ENCODE assay signal across 25 cellular contexts in the genomic region with DNA sequence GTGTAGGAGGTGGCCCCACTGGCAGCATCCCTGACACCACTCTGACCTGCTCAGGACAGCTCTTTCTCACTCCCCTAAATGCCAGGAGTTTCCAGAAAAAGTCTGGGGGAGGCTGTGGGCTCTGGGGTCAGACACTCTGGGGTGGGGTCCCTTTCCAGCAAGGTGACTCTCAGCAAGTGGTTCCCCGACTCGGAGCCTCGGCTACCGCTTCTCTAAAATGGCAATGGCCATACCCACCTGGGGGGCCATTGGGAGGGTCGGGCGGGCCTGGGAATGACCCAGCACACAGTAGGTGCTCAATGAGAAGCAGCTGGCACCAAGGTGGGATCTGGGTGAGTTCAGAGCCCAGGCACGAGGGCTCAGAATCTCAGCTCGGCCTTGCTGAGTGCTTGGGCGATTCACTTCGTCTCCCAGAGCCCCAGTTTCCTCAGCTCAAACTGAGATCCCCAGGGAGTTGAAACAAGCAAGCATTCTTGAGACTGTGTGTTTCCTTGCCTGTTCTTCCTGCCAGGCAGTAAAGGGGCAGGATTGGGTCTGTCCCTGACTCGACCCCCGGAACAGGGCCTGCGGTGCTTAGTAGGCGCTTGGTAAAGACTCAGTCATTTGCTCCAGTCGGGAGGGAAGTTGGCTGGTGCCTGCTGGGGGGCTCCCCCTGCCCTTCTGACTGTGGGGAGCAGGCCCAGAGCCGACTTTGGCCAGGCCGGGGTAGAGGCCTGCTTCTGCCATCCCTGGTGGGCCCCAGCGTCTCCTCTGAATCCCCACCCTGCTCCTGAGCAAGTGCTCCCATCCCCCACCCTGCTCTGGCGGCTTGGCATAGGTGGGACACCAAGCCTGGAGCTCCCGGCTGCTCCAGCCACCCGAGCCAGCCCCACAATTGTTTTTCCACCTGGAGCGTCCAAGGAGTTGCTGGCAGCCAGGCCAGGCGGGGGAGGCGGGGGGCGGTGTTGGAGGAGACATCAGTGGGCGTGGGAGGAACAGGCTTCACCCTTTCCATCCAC. TPM values are rescaled to one million over a fixed set of nuclear protein-coding genes. Genes with fewer than 3 reads are reported as not detected.
DNase-seq lines count a peak whose midpoint lies in the region; ATAC-seq and TF ChIP-seq lines count a peak whose summit lies in the region.
"Had no signal": no experiment of that assay in that cellular context is flagged by ENCODE, and none has a peak within 500 bp of the region (broad histone marks: within the 10 kb centered on the region; RNA-seq: fewer than 3 reads in every experiment).

No MANE protein-coding gene starts in this region.

- DNase-seq in Right ventricle myocardium inferior (ENCODE audit: missing footprints) (no peak), cardiac septum (ENCODE audit: low spot score) (no peak), heart right ventricle (peak; percentile 44 to 69), prostate gland (ENCODE audit: low spot score) (no peak), vagina (ENCODE audit: extremely low spot score in 2 of 2) (no peak)
- no peak for DNase-seq in stimulated activated naive CD4-positive, alpha-beta T cell treated with Interleukin-2 at 50 U/mL for 16 hours (lab: John Stamatoyannopoulos, UW)
- DNase-seq: activated CD4-positive, alpha-beta T cell treated with anti-CD3 and anti-CD28 coated beads for 36 hours; BE2C; endodermal cell; hypothalamus; islet precursor cell; naive thymus-derived CD4-positive, alpha-beta T cell; NCI-H1417 treated with DMSO at 0.1 percent for 48 hours; NCI-H526 treated with DMSO at 0.1 percent for 48 hours; SHP77; stimulated activated CD4-positive, alpha-beta T cell treated with anti-CD3 and anti-CD28 coated beads, Interleukin-2, amount 100 ng/mL, for 48 hours; stimulated activated naive CD8-positive, alpha-beta T cell treated with anti-CD3 and anti-CD28 coated beads, Interleukin-15, amount 100 ng/mL, for 72 hours; T-cell had no signal

- H3K4me3 ChIP-seq in heart right ventricle (no peak overlapping the region), prostate gland (no peak overlapping the region), vagina (no peak overlapping the region)
- H3K4me3 ChIP-seq: A549, pancreas, smooth muscle cell had no signal

- intact Hi-C loops in Right ventricle myocardium inferior (cut with DNase I) (loop anchor here (5.0 kb wide), 1 partner anchor 51 kb away; no protein-coding TSS in a partner anchor), cardiac septum (cut with DNase I) (no loop called here), heart right ventricle (cut with DNase I) (no loop called here), prostate gland (cut with DNase I) (no loop called here), vagina (cut with DNase I) (no loop called here)

- TF ChIP-seq CTCF in heart right ventricle (IDR thresholded peaks at IDR 0.05) = no peak
- no peak for TF ChIP-seq CTCF in prostate gland (IDR thresholded peaks at IDR 0.05)
- TF ChIP-seq CTCF in vagina (IDR thresholded peaks at IDR 0.05) = no peak

- H3K9me3 ChIP-seq in heart right ventricle (no peaks in the 10 kb centered on the region), prostate gland (no peaks in the 10 kb centered on the region), vagina (no peaks in the 10 kb centered on the region)
- H3K9me3 ChIP-seq: A549, BE2C, pancreas had no signal

- ATAC-seq in Right ventricle myocardium inferior = peak; percentile 16
- peak; percentile 7 to 42 (median 32) for ATAC-seq in heart right ventricle
- no peak for ATAC-seq in GM18502 (IDR thresholded peaks at IDR 0.05; ENCODE audit: poor library complexity, unreplicated experiment)
- no peak for ATAC-seq in HG03469 (IDR thresholded peaks at IDR 0.05; ENCODE audit: unreplicated experiment)
- ATAC-seq: A549; activated CD4-positive, alpha-beta T cell treated with anti-CD3 and anti-CD28 coated beads for 36 hours; activated naive CD4-positive, alpha-beta T cell treated with anti-CD3 and anti-CD28 coated beads, Interleukin-2, amount 50 U/mL, for 72 hours; naive thymus-derived CD4-positive, alpha-beta T cell; stimulated activated naive CD8-positive, alpha-beta T cell treated with anti-CD3 and anti-CD28 coated beads, Interleukin-15, amount 100 ng/mL, for 72 hours; T-cell had no signal

- H3K4me1 ChIP-seq in heart right ventricle (peaks cover 23 to 46% (median 33%) of the 10 kb centered on the region in 9 donors), prostate gland (replicated peaks) (no peaks in the 10 kb centered on the region), vagina (peaks cover 73% of the 10 kb centered on the region)
- H3K4me1 ChIP-seq: A549, BE2C, pancreas had no signal

- H3K36me3 ChIP-seq in heart right ventricle (no peaks in the 10 kb centered on the region), prostate gland (no peaks in the 10 kb centered on the region), vagina (no peaks in the 10 kb centered on the region)
- H3K36me3 ChIP-seq: BE2C, pancreas had no signal

- peak overlapping the region in 9 of 10 donors; percentile 58 to 90 (median 79) for H3K27ac ChIP-seq in heart right ventricle
- peak overlapping the region; percentile 20 to 27 for H3K27ac ChIP-seq in prostate gland
- H3K27ac ChIP-seq in vagina = peak overlapping the region; percentile 91
- H3K27ac ChIP-seq: A549, pancreas had no signal

- 61 to 66% methylated on average over 26 of the region's 26 CpGs for WGBS in heart right ventricle, 2 donors
- 73% methylated on average over 25 of the region's 26 CpGs for WGBS in prostate gland

- TF ChIP-seq POLR2A in prostate gland (IDR thresholded peaks at IDR 0.05) (no peak), vagina (IDR thresholded peaks at IDR 0.05) (no peak)

- H3K27me3 ChIP-seq in heart right ventricle = no peaks in the 10 kb centered on the region
- H3K27me3 ChIP-seq in prostate gland (replicated peaks; ENCODE audit: insufficient read depth) = no peaks in the 10 kb centered on the region
- no peaks in the 10 kb centered on the region for H3K27me3 ChIP-seq in vagina
- H3K27me3 ChIP-seq: BE2C, pancreas had no signal

RNA-seq across cellular contexts. Expression of gene FBLN2, which starts 32.8 kb away (rescaled TPM):
- 81.1 TPM for total RNA-seq in Right ventricle myocardium inferior
- total RNA-seq in cardiac septum = 64.6 TPM
- 10 to 100 TPM; 35.4 to 78.9 (median 47.0) TPM for total RNA-seq in heart right ventricle
- 10 to 100 TPM; 20.7 to 55.9 TPM for polyA plus RNA-seq in heart right ventricle
- 100 to 1,000 TPM in 1 of 2 donors, 10 to 100 TPM in 1; 12.8 to 318 TPM for total RNA-seq in prostate gland
- 94.3 TPM for total RNA-seq in vagina
- total RNA-seq: activated naive CD4-positive, alpha-beta T cell treated with anti-CD3 and anti-CD28 coated beads, Interleukin-2, amount 50 U/mL, for 72 hours; HepG2 had no signal
- polyA plus RNA-seq: HepG2; naive thymus-derived CD4-positive, alpha-beta T cell had no signal

RNA-seq across cellular contexts. Expression of gene HDAC11, which starts 36.0 kb away (rescaled TPM):
- 37.5 TPM for total RNA-seq in Right ventricle myocardium inferior
- total RNA-seq in cardiac septum = 30.7 TPM
- total RNA-seq in heart right ventricle = 10 to 100 TPM; 26.6 to 46.0 (median 33.7) TPM
- 10 to 100 TPM; 15.9 to 21.7 TPM for polyA plus RNA-seq in heart right ventricle
- total RNA-seq in prostate gland = 10 to 100 TPM; 19.4 to 26.9 TPM
- 12.0 TPM for total RNA-seq in vagina

Comparison
In these comparisons a context has a peak if more than half of its experiments do, and no peak if none do; other contexts are left out.
1. DNase-seq: peak in heart right ventricle (2 of 2); none in Right ventricle myocardium inferior (single experiment), cardiac septum (single experiment), prostate gland (single experiment), vagina (0 of 2) and stimulated activated naive CD4-positive, alpha-beta T cell treated with Interleukin-2 at 50 U/mL for 16 hours (single experiment).
2. ATAC-seq: peak in Right ventricle myocardium inferior (single experiment) and heart right ventricle (8 of 8); none in GM18502 (single experiment) and HG03469 (single experiment).
3. H3K27ac ChIP-seq: peak in every context shown above with its lines; median percentile 91 in vagina; 79 in heart right ventricle; 24 in prostate gland.